Comparison of ENCODE assay signal across 25 cellular contexts in the genomic region with DNA sequence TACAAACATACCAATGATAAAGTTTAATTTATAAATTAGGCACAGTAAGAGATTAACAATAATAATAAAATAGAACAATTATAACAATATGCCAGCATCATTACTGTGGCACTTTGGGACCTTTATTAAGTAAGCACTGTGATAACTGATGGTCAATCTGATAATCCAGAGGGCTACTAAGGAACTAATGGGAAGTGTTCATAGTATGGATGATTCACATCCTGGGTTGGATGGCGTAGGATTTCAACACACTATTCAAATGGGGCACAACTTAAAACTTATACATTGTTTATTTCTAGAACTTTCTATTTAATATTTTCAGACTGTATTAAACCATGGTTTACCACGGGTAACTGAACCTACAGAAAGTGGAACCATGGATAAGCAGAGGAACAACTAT.
DNase-seq lines count a peak whose midpoint lies in the region; ATAC-seq, FAIRE-seq and TF ChIP-seq lines count a peak whose summit lies in the region.
"Had no signal": no experiment of that assay in that cellular context is flagged by ENCODE, and none has a peak within 500 bp of the region (broad histone marks: within the 10 kb centered on the region; RNA-seq: fewer than 3 reads in every experiment).

No MANE protein-coding gene starts in this region.

- no peaks in the 10 kb centered on the region for H3K79me1 ChIP-seq in mesenchymal stem cell (replicated peaks; ENCODE audit: low read length, poor library complexity, severe bottlenecking)

- peak; percentile 19 for DNase-seq in GM23248
- DNase-seq in RWPE1 (ENCODE audit: low spot score): peak; percentile 25
- DNase-seq in endothelial cell of umbilical vein (ENCODE audit: low read depth, low spot score): peak; percentile 10
- DNase-seq in mesenchymal stem cell: peak; percentile 13
- no peak for DNase-seq in epidermal melanocyte (ENCODE audit: insufficient read length, low spot score)
- DNase-seq in CD1c-positive myeloid dendritic cell (ENCODE audit: extremely low spot score): no peak
- DNase-seq in activated T-cell treated with anti-CD3 and anti-CD28 coated beads, Interleukin-2, amount 50 U/mL, for 4 hours: no peak
- DNase-seq: CD4-positive, alpha-beta T cell; COR-L47; DMS79 treated with DMSO at 0.1 percent for 48 hours; GOT3; Kasumi-1; MM.1S; NCI-H1048; NCI-H1436; NCI-H187 treated with DMSO at 0.1 percent for 48 hours; NCI-H2107; NCI-H748 treated with DMSO at 0.1 percent for 48 hours; NK-92 treated with Interleukin-12 subunit alpha and Interleukin-12 subunit beta, amount 100 ng/mL, for 24 hours; SJCRH30 had no signal

- no peak overlapping the region for H2BK15ac ChIP-seq in mesenchymal stem cell (ENCODE audit: low read depth, poor library complexity, severe bottlenecking)

- no peak overlapping the region for H2AK5ac ChIP-seq in mesenchymal stem cell (ENCODE audit: low read length, severe bottlenecking)

- no peak overlapping the region for H3K4ac ChIP-seq in mesenchymal stem cell (ENCODE audit: low read depth in 1 of 2, low read length in 2 of 2)

- CTCF ChIA-PET in RWPE1 (lab: Yijun Ruan, JAX) (no interaction called here), endothelial cell of umbilical vein (lab: Charles Lee) (interaction anchor here (0.7 to 1.8 kb wide), 4 partner anchors 354 to 1071 kb away, joined by 3 to 12 read pairs (median 4); a partner anchor contains a TSS)

- no peak overlapping the region for H3K9ac ChIP-seq in GM23248
- H3K9ac ChIP-seq in endothelial cell of umbilical vein (replicated peaks; ENCODE audit: extremely low read depth, insufficient read depth, low read length): no peak overlapping the region
- H3K9ac ChIP-seq in mesenchymal stem cell (ENCODE audit: low read length): no peak overlapping the region

- no peaks in the 10 kb centered on the region for H3K36me3 Mint-ChIP-seq in activated T-cell treated with anti-CD3 and anti-CD28 coated beads, Interleukin-2, amount 50 U/mL, for 4 hours (ENCODE audit: insufficient read depth)

- TF ChIP-seq CTCF in RWPE1 (conservative IDR thresholded peaks at IDR 0.05; ENCODE audit: low read depth): no peak
- no peak for TF ChIP-seq CTCF in endothelial cell of umbilical vein (IDR thresholded peaks at IDR 0.05; ENCODE audit: extremely low read depth in 1 of 2, insufficient read depth in 1 of 2, low read depth in 1 of 2, low read length in 2 of 2)

- TF ChIP-seq POLR2A in endothelial cell of umbilical vein (IDR thresholded peaks at IDR 0.05; ENCODE audit: low read depth, low read length): no peak

- H4K91ac ChIP-seq in mesenchymal stem cell (ENCODE audit: low read length): no peak overlapping the region

- H3K14ac ChIP-seq in mesenchymal stem cell (ENCODE audit: low read length in 2 of 2): no peak overlapping the region

- H4K8ac ChIP-seq in mesenchymal stem cell (ENCODE audit: low read length): no peak overlapping the region

- no peak for FAIRE-seq in endothelial cell of umbilical vein (lab: Jason Lieb, UNC)
- FAIRE-seq: G401.6, GM12892, GM18507 had no signal

- no peak overlapping the region for H2BK5ac ChIP-seq in mesenchymal stem cell (ENCODE audit: low read depth, low read length, poor library complexity, severe bottlenecking)

- in situ Hi-C loops in GM23248 (cut with MboI): loop anchor here (10.0 kb wide), 1 partner anchor 1063 kb away; a partner anchor contains a TSS

- 48 to 51% methylated on average over 2 of the region's 2 CpGs for WGBS in GM23248 (ENCODE audit: low coverage in 1 of 2, low lambda C conversion rate in 2 of 2, missing lambda C conversion rate in 2 of 2), 2 experiments
- WGBS in mesenchymal stem cell: 100% methylated on average over 1 of the region's 2 CpGs

- no peak overlapping the region for H3K4me3 ChIP-seq in GM23248
- no peak overlapping the region for H3K4me3 ChIP-seq in endothelial cell of umbilical vein (replicated peaks in 1 of 3; ENCODE audit: insufficient read depth in 1 of 3, low read depth in 1 of 3, low read length in 3 of 3)
- H3K4me3 ChIP-seq in mesenchymal stem cell (ENCODE audit: insufficient read depth in 1 of 2, low read depth in 1 of 2, low read length in 2 of 2): no peak overlapping the region
- H3K4me3 ChIP-seq: SJCRH30 had no signal

- H3K27me3 Mint-ChIP-seq in activated T-cell treated with anti-CD3 and anti-CD28 coated beads, Interleukin-2, amount 50 U/mL, for 4 hours (ENCODE audit: low read depth): peaks cover 13% of the 10 kb centered on the region

- H3K4me1 ChIP-seq in GM23248 (ENCODE audit: insufficient read depth) (no peaks in the 10 kb centered on the region), endothelial cell of umbilical vein (ENCODE audit: control insufficient read depth, extremely low read depth, insufficient read depth, low read length) (peaks cover 8% of the 10 kb centered on the region), mesenchymal stem cell (ENCODE audit: control insufficient read depth, insufficient read depth, low read depth, low read length) (no peaks in the 10 kb centered on the region)
- H3K4me1 ChIP-seq: SJCRH30 had no signal

- ATAC-seq in activated T-cell treated with anti-CD3 and anti-CD28 coated beads, Interleukin-2, amount 50 U/mL, for 4 hours: no peak
- ATAC-seq: HCT116, Panc1 had no signal

- no peak overlapping the region for H2BK120ac ChIP-seq in mesenchymal stem cell (ENCODE audit: low read depth, low read length)

- H3K9me3 ChIP-seq in GM23248 (ENCODE audit: low read depth): no peaks in the 10 kb centered on the region
- no peaks in the 10 kb centered on the region for H3K9me3 ChIP-seq in endothelial cell of umbilical vein (replicated peaks; ENCODE audit: control insufficient read depth, insufficient read depth, low read length)
- H3K9me3 ChIP-seq in mesenchymal stem cell (ENCODE audit: control insufficient read depth, low read length): no peaks in the 10 kb centered on the region
- H3K9me3 ChIP-seq: SJCRH30 had no signal

- no peak overlapping the region for H3K18ac ChIP-seq in mesenchymal stem cell (ENCODE audit: low read depth in 1 of 2, low read length in 2 of 2)

- H3K27ac ChIP-seq in GM23248 (no peak overlapping the region), RWPE1 (no peak overlapping the region), endothelial cell of umbilical vein (ENCODE audit: insufficient read depth, low read depth, low read length) (no peak overlapping the region), mesenchymal stem cell (ENCODE audit: low read length, poor library complexity, severe bottlenecking) (no peak overlapping the region)
- H3K27ac ChIP-seq: SJCRH30 had no signal

- no peaks in the 10 kb centered on the region for H3K27me3 ChIP-seq in GM23248 (replicated peaks; ENCODE audit: insufficient read depth)
- H3K27me3 ChIP-seq in endothelial cell of umbilical vein (ENCODE audit: control insufficient read depth in 2 of 2, insufficient read depth in 2 of 2, low read length in 2 of 2): no peaks in the 10 kb centered on the region
- H3K27me3 ChIP-seq in mesenchymal stem cell (ENCODE audit: control insufficient read depth in 1 of 2, insufficient read depth in 1 of 2, low read length in 2 of 2): no peaks in the 10 kb centered on the region
- H3K27me3 ChIP-seq: SJCRH30 had no signal

- H3K79me2 ChIP-seq in GM23248 (ENCODE audit: insufficient read depth) (no peaks in the 10 kb centered on the region), endothelial cell of umbilical vein (ENCODE audit: control insufficient read depth, insufficient read depth, low read length) (no peaks in the 10 kb centered on the region)

- peaks cover 3% of the 10 kb centered on the region for H3K4me1 Mint-ChIP-seq in activated T-cell treated with anti-CD3 and anti-CD28 coated beads, Interleukin-2, amount 50 U/mL, for 4 hours (ENCODE audit: low read depth)

- H3K9me3 Mint-ChIP-seq in activated T-cell treated with anti-CD3 and anti-CD28 coated beads, Interleukin-2, amount 50 U/mL, for 4 hours: no peaks in the 10 kb centered on the region
- H3K9me3 Mint-ChIP-seq: CD4-positive, alpha-beta T cell had no signal

- no peak overlapping the region for H3K4me2 ChIP-seq in GM23248 (ENCODE audit: unreplicated experiment)
- H3K4me2 ChIP-seq in endothelial cell of umbilical vein (ENCODE audit: insufficient read depth, low read length): no peak overlapping the region
- no peak overlapping the region for H3K4me2 ChIP-seq in mesenchymal stem cell (ENCODE audit: low read length, poor library complexity, severe bottlenecking)

- H4K20me1 ChIP-seq in GM23248 (ENCODE audit: insufficient read depth) (no peaks in the 10 kb centered on the region), endothelial cell of umbilical vein (replicated peaks; ENCODE audit: control insufficient read depth, extremely low read depth, insufficient read depth, low read length) (no peaks in the 10 kb centered on the region)

- H3K23ac ChIP-seq in mesenchymal stem cell (ENCODE audit: low read length in 2 of 2): no peak overlapping the region

- H2AFZ ChIP-seq in GM23248 (no peak overlapping the region), endothelial cell of umbilical vein (ENCODE audit: low read depth, low read length) (no peak overlapping the region), mesenchymal stem cell (ENCODE audit: low read depth, low read length) (no peak overlapping the region)

- intact Hi-C loops in endothelial cell of umbilical vein (cut with micrococcal nuclease): loop anchor here (5.0 to 10.0 kb wide), 5 partner anchors 163 to 953 kb away; no protein-coding TSS in a partner anchor

- dilution Hi-C loops in endothelial cell of umbilical vein (cut with MboI; ENCODE audit: extremely low pct_ligation_motif_present, low sequenced_read_pairs): no loop called here

- POLR2A ChIA-PET in RWPE1 (lab: Yijun Ruan, JAX; ENCODE audit: low non-redundant PET): no interaction called here
- POLR2A ChIA-PET in endothelial cell of umbilical vein (lab: Charles Lee): no interaction called here

- no peaks in the 10 kb centered on the region for H3K9me1 ChIP-seq in endothelial cell of umbilical vein (replicated peaks; ENCODE audit: control insufficient read depth, extremely low read depth, insufficient read depth, low read length)

- no peaks in the 10 kb centered on the region for H3K36me3 ChIP-seq in GM23248 (ENCODE audit: low read depth)
- no peaks in the 10 kb centered on the region for H3K36me3 ChIP-seq in endothelial cell of umbilical vein (ENCODE audit: control insufficient read depth in 2 of 2, extremely low read depth in 1 of 2, insufficient read depth in 2 of 2, low read length in 2 of 2)
- H3K36me3 ChIP-seq in mesenchymal stem cell (ENCODE audit: control insufficient read depth in 1 of 2, insufficient read depth in 2 of 2, low read depth in 1 of 2, low read length in 2 of 2): no peaks in the 10 kb centered on the region
- H3K36me3 ChIP-seq: SJCRH30 had no signal

- no peaks in the 10 kb centered on the region for H3F3A ChIP-seq in GM23248 (ENCODE audit: insufficient read depth)

- H2BK12ac ChIP-seq in mesenchymal stem cell (ENCODE audit: low read length in 2 of 2): no peak overlapping the region

- BruUV-seq in endothelial cell of umbilical vein (replicated peaks; lab: Mats Ljungman, UMichigan): no TSS peak

- no peak overlapping the region for H3K4me3 Mint-ChIP-seq in activated T-cell treated with anti-CD3 and anti-CD28 coated beads, Interleukin-2, amount 50 U/mL, for 4 hours
- H3K4me3 Mint-ChIP-seq: CD4-positive, alpha-beta T cell had no signal

- H3K9me2 ChIP-seq in GM23248 (ENCODE audit: insufficient read depth): no peaks in the 10 kb centered on the region

TF ChIP-seq in endothelial cell of umbilical vein, 7 proteins besides CTCF, POLR2A, EP300 and RAD21 (continues in another document):
- TF ChIP-seq EZH2 (IDR thresholded peaks at IDR 0.05; ENCODE audit: borderline replicate concordance, low read depth, low read length, severe bottlenecking): no peak

Comparison
In these comparisons a context has a peak if more than half of its experiments do, and no peak if none do; other contexts are left out.
1. DNase-seq: peak in GM23248 (single experiment), RWPE1 (single experiment), endothelial cell of umbilical vein (single experiment) and mesenchymal stem cell (single experiment); none in epidermal melanocyte (single experiment), CD1c-positive myeloid dendritic cell (single experiment) and activated T-cell treated with anti-CD3 and anti-CD28 coated beads, Interleukin-2, amount 50 U/mL, for 4 hours (single experiment).